In genomic region chr15:55279746-55280351, GRCh38 we compare ENCODE assay signal across 8 cellular contexts. TPM values are rescaled to one million over a fixed set of nuclear protein-coding genes. Genes with fewer than 3 reads are reported as not detected.
DNase-seq lines count a peak whose midpoint lies in the region; ATAC-seq and TF ChIP-seq lines count a peak whose summit lies in the region.

No MANE protein-coding gene starts in this region.

- no peak for TF ChIP-seq CTCF in fibroblast of the aortic adventitia (IDR thresholded peaks at IDR 0.05; ENCODE audit: insufficient read depth, low read length)
- TF ChIP-seq CTCF in BE2C (IDR thresholded peaks at IDR 0.05; ENCODE audit: low read depth, low read length) = no peak
- TF ChIP-seq CTCF in thyroid gland (IDR thresholded peaks at IDR 0.05) = no peak

- H3K27ac ChIP-seq in thyroid gland = no peak overlapping the region

- H3K4me1 ChIP-seq in BE2C = peaks cover 4% of the 10 kb centered on the region; the same call in 1 of the 2 replicates
- peaks cover 0 to 11% of the 10 kb centered on the region in 2 donors for H3K4me1 ChIP-seq in thyroid gland

- H3K27me3 ChIP-seq in BE2C = no peaks in the 10 kb centered on the region
- H3K27me3 ChIP-seq in thyroid gland = no peaks in the 10 kb centered on the region

- no peaks in the 10 kb centered on the region for H3K9me3 ChIP-seq in BE2C
- H3K9me3 ChIP-seq in thyroid gland = no peaks in the 10 kb centered on the region

- TF ChIP-seq POLR2A in thyroid gland (IDR thresholded peaks at IDR 0.05) = no peak

- WGBS in thyroid gland, 2 donors = 83 to 90% methylated on average over 4 of the region's 4 CpGs

- ATAC-seq in GM21526 (IDR thresholded peaks at IDR 0.05; ENCODE audit: low FRiP score, unreplicated experiment) = peak; percentile 76

- H3K4me3 ChIP-seq in fibroblast of the aortic adventitia (ENCODE audit: low read depth, low read length) (no peak overlapping the region), BE2C (ENCODE audit: low read depth, low read length) (no peak overlapping the region), thyroid gland (replicated peaks in 1 of 3) (no peak overlapping the region)

- no peaks in the 10 kb centered on the region for H3K36me3 ChIP-seq in BE2C
- no peaks in the 10 kb centered on the region for H3K36me3 ChIP-seq in thyroid gland

- peak; percentile 90 for DNase-seq in DMS53 (lab: John Stamatoyannopoulos, UW)
- DNase-seq in HT1080 (ENCODE audit: low read depth) = peak; percentile 95
- peak; percentile 44 for DNase-seq in activated CD4-positive, alpha-beta T cell treated with anti-CD3 and anti-CD28 coated beads, Interleukin-2, amount 50 U/mL, for 1 hour
- DNase-seq in fibroblast of the aortic adventitia (ENCODE audit: low read depth) = peak; percentile 79
- DNase-seq in stimulated activated CD8-positive, alpha-beta memory T cell treated with anti-CD3 and anti-CD28 coated beads, Interleukin-7, amount 100 ng/mL, for 48 hours (ENCODE audit: extremely low read depth in 1 of 2, low read depth in 1 of 2) = peak; percentile 27 to 73
- no peak for DNase-seq in BE2C
- DNase-seq in thyroid gland = no peak

- intact Hi-C loops in thyroid gland (cut with DNase I) = no loop called here

RNA-seq across cellular contexts. Expression of gene RAB27A, which starts 9.8 kb away (rescaled TPM):
- total RNA-seq in HT1080 (2014; rRNA removed; shearing (Covaris generic)) = 9.5 and 12.8 TPM in 2 replicates
- 27.3 and 29.6 TPM in 2 replicates for polyA plus RNA-seq in HT1080 (2015; cell fraction: cytosol; rRNA removed)
- polyA plus RNA-seq in HT1080 (2015; cell fraction: nucleus; rRNA removed) = 19.7 and 20.1 TPM in 2 replicates
- total RNA-seq in fibroblast of the aortic adventitia (ENCODE audit: low replicate concordance) (9.9 and 27.7 TPM in 2 replicates), thyroid gland (10 to 100 TPM; 14.7 to 35.6 (median 26.4) TPM)
- 1.9 TPM for polyA plus RNA-seq in BE2C (2012; ENCODE audit: insufficient read depth, insufficient read length, low read depth)

RNA-seq across cellular contexts. Expression of gene PIGBOS1, which starts 39.1 kb away (rescaled TPM):
- total RNA-seq in HT1080 (2014; rRNA removed; shearing (Covaris generic)) = 13.0 and 15.4 TPM in 2 replicates
- 26.0 and 30.3 TPM in 2 replicates for polyA plus RNA-seq in HT1080 (2015; cell fraction: cytosol; rRNA removed)
- 13.1 and 15.1 TPM in 2 replicates for polyA plus RNA-seq in HT1080 (2015; cell fraction: nucleus; rRNA removed)
- total RNA-seq in fibroblast of the aortic adventitia (ENCODE audit: low replicate concordance) (9.5 and 10.9 TPM in 2 replicates), thyroid gland (10 to 100 TPM; 16.9 to 32.3 (median 21.6) TPM)
- 5.6 TPM for polyA plus RNA-seq in BE2C (2012; ENCODE audit: insufficient read depth, insufficient read length, low read depth)

RNA-seq across cellular contexts. Expression of gene PIGB, which starts 39.2 kb away (rescaled TPM):
- 8.9 and 11.5 TPM in 2 replicates for total RNA-seq in HT1080 (2014; rRNA removed; shearing (Covaris generic))
- 13.1 and 14.1 TPM in 2 replicates for polyA plus RNA-seq in HT1080 (2015; cell fraction: cytosol; rRNA removed)
- 20.5 and 23.9 TPM in 2 replicates for polyA plus RNA-seq in HT1080 (2015; cell fraction: nucleus; rRNA removed)
- total RNA-seq in fibroblast of the aortic adventitia (ENCODE audit: low replicate concordance) (2.9 and 19.6 TPM in 2 replicates), thyroid gland (10 to 100 TPM; 12.9 to 29.4 (median 24.1) TPM)
- polyA plus RNA-seq in BE2C (2012; ENCODE audit: insufficient read depth, insufficient read length, low read depth) = 3.6 TPM

Comparison
In these comparisons a context has a peak if more than half of its experiments do, and no peak if none do; other contexts are left out.
1. DNase-seq: peak in DMS53 (single experiment), HT1080 (single experiment), activated CD4-positive, alpha-beta T cell treated with anti-CD3 and anti-CD28 coated beads, Interleukin-2, amount 50 U/mL, for 1 hour (single experiment), fibroblast of the aortic adventitia (single experiment) and stimulated activated CD8-positive, alpha-beta memory T cell treated with anti-CD3 and anti-CD28 coated beads, Interleukin-7, amount 100 ng/mL, for 48 hours (2 of 2); none in BE2C (single experiment) and thyroid gland (0 of 2).